Comparison of ENCODE assay signal across 14 cellular contexts in genomic region chr15:92600902-92601301, GRCh38.
"Had no signal": no experiment of that assay in that cellular context is flagged by ENCODE, and none has a peak within 500 bp of the region (broad histone marks: within the 10 kb centered on the region; RNA-seq: fewer than 3 reads in every experiment).

No MANE protein-coding gene starts in this region.

- H3K36me3 ChIP-seq: breast epithelium, heart left ventricle, left ventricle myocardium inferior, neural progenitor cell, ovary had no signal

- H3K9me3 ChIP-seq: breast epithelium, heart left ventricle, left ventricle myocardium inferior, ovary had no signal

- FAIRE-seq: islet of Langerhans had no signal

- H3K4me3 ChIP-seq: breast epithelium, heart left ventricle, left ventricle myocardium inferior, neural progenitor cell, ovary, SK-N-MC, smooth muscle cell had no signal

- H2AFZ ChIP-seq: neural progenitor cell had no signal

- H3K27ac ChIP-seq: heart left ventricle, left ventricle myocardium inferior, neural progenitor cell, ovary, SK-N-MC had no signal

- H3K4me2 ChIP-seq: neural progenitor cell, smooth muscle cell had no signal

- ATAC-seq: foreskin keratinocyte, right cardiac atrium had no signal

- H3K9ac ChIP-seq: neural progenitor cell had no signal

- H3K27me3 ChIP-seq: breast epithelium, heart left ventricle, neural progenitor cell, ovary had no signal

- DNase-seq: activated CD4-positive, alpha-beta T cell treated with anti-CD3 and anti-CD28 coated beads, Interleukin-2, amount 10 ng/mL, durations not matched to agents 7 days and 5 days; activated CD4-positive, CD25-positive, alpha-beta regulatory T cell; activated T-cell treated with anti-CD3 and anti-CD28 coated beads for 4 hours; foreskin keratinocyte; heart left ventricle; left ventricle myocardium inferior; ovary; right cardiac atrium; T-helper 1 cell had no signal

- H3K4me1 ChIP-seq: breast epithelium, neural progenitor cell had no signal
